9 cellular contexts compared by ENCODE assay signal in the genomic region with DNA sequence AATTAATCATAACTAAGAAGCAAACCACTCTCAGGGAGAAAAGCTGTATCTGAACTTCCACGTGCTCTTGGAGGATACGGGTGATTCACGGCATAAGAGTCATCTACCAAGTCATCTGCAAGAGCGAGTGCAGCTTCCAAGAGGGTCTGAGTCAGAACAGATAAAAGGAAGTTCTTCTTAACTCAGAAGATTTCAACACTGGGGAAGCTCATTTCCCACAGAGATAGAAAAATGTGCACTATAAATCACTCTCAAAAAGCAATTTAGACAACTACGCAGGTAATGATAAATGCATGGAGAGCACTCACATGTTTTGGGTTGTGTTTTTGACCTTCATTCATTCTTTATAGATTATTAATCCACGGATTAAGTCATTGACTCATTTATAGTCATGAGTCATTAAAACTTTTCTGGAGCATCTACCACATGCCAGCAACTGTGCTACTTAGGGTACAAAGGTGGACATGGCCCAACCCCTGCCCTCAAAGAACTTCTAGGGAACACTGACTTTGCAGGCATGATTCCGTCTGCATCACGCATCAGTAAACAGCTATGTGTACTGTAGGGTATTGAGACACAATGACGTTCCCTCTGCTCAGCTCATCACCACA. TPM values are rescaled to one million over a fixed set of nuclear protein-coding genes. Genes with fewer than 3 reads are reported as not detected.
DNase-seq lines count a peak whose midpoint lies in the region; ATAC-seq and TF ChIP-seq lines count a peak whose summit lies in the region.
"Had no signal": no experiment of that assay in that cellular context is flagged by ENCODE, and none has a peak within 500 bp of the region (broad histone marks: within the 10 kb centered on the region; RNA-seq: fewer than 3 reads in every experiment).

No MANE protein-coding gene starts in this region.

- no peak for TF ChIP-seq CTCF in upper lobe of left lung (IDR thresholded peaks at IDR 0.05)
- TF ChIP-seq CTCF in GM20000 (IDR thresholded peaks at IDR 0.05; ENCODE audit: extremely low read depth, missing control alignments) = no peak

- peak in 1 of 4 donors; percentile 11 for TF ChIP-seq EP300 in upper lobe of left lung (IDR thresholded peaks at IDR 0.05)

- H3K27me3 ChIP-seq in upper lobe of left lung = no peaks in the 10 kb centered on the region

- no peak for TF ChIP-seq POLR2A in upper lobe of left lung (IDR thresholded peaks at IDR 0.05)

- WGBS in upper lobe of left lung, 2 donors = 50 to 73% methylated on average over 9 of the region's 9 CpGs

- peaks cover 0 to 16% (median 9%) of the 10 kb centered on the region in 4 donors for H3K4me1 ChIP-seq in upper lobe of left lung

- peaks cover 6% of the 10 kb centered on the region for H3K27me3 Mint-ChIP-seq in T-helper 2 cell treated with Interferon-gamma antibody and Interleukin-4, amounts not matched to agents 5 μg/mL and 100 μg/mL, for 36 hours (ENCODE audit: low read depth)
- H3K27me3 Mint-ChIP-seq: activated B cell treated with CpG ODN at 0.5 μM for 24 hours had no signal

- H3K36me3 ChIP-seq in upper lobe of left lung = peaks cover 0 to 3% (median 0%) of the 10 kb centered on the region in 4 donors

- ATAC-seq in upper lobe of left lung (ENCODE audit: low FRiP score in 2 of 2) = peak; percentile 87 to 96
- no peak for ATAC-seq in HG02623 (IDR thresholded peaks at IDR 0.05; ENCODE audit: unreplicated experiment)

- peak overlapping the region; percentile 69 to 81 (median 74) for H3K27ac ChIP-seq in upper lobe of left lung

- no peak overlapping the region for H3K4me3 Mint-ChIP-seq in T-helper 2 cell treated with Interferon-gamma antibody and Interleukin-4, amounts not matched to agents 5 μg/mL and 100 μg/mL, for 36 hours
- H3K4me3 Mint-ChIP-seq: activated B cell treated with CpG ODN at 0.5 μM for 24 hours had no signal

- H3K4me3 ChIP-seq in upper lobe of left lung = no peak overlapping the region

- peak; percentile 27 for DNase-seq in stimulated activated CD4-positive, alpha-beta T cell treated with anti-CD3 and anti-CD28 coated beads, Interleukin-15, amount 100 ng/mL, for 24 hours
- DNase-seq in stimulated activated CD4-positive, alpha-beta T cell treated with anti-CD3 and anti-CD28 coated beads, Interleukin-4, amount 100 ng/mL, for 1 hour = no peak
- DNase-seq in T-helper 2 cell treated with Interferon-gamma antibody and Interleukin-4, amounts not matched to agents 5 μg/mL and 100 μg/mL, for 36 hours (ENCODE audit: low spot score) = peak; percentile 37
- DNase-seq in glomerular endothelial cell (ENCODE audit: extremely low read depth, low read depth, low spot score) (peak; percentile 20), upper lobe of left lung (peak in 1 of 2 donors; percentile 75), NCI-H524 (lab: John Stamatoyannopoulos, UW) (no peak), GM20000 (ENCODE audit: low spot score) (no peak)
- DNase-seq: activated B cell treated with CpG ODN at 0.5 μM for 24 hours had no signal

- H3K4me1 Mint-ChIP-seq in T-helper 2 cell treated with Interferon-gamma antibody and Interleukin-4, amounts not matched to agents 5 μg/mL and 100 μg/mL, for 36 hours (ENCODE audit: low read depth) = peaks cover 4% of the 10 kb centered on the region
- H3K4me1 Mint-ChIP-seq: activated B cell treated with CpG ODN at 0.5 μM for 24 hours had no signal

- H3K36me3 Mint-ChIP-seq in T-helper 2 cell treated with Interferon-gamma antibody and Interleukin-4, amounts not matched to agents 5 μg/mL and 100 μg/mL, for 36 hours (ENCODE audit: low read depth) = no peaks in the 10 kb centered on the region

- H3K27ac Mint-ChIP-seq in T-helper 2 cell treated with Interferon-gamma antibody and Interleukin-4, amounts not matched to agents 5 μg/mL and 100 μg/mL, for 36 hours = no peak overlapping the region
- H3K27ac Mint-ChIP-seq: activated B cell treated with CpG ODN at 0.5 μM for 24 hours had no signal

- no peaks in the 10 kb centered on the region for H3K9me3 Mint-ChIP-seq in T-helper 2 cell treated with Interferon-gamma antibody and Interleukin-4, amounts not matched to agents 5 μg/mL and 100 μg/mL, for 36 hours
- H3K9me3 Mint-ChIP-seq: activated B cell treated with CpG ODN at 0.5 μM for 24 hours had no signal

- H3K9me3 ChIP-seq in upper lobe of left lung = no peaks in the 10 kb centered on the region

RNA-seq across cellular contexts. Expression of gene KCNJ15, which starts 20.8 kb away (rescaled TPM):
- total RNA-seq in glomerular endothelial cell (3.0 and 16.7 TPM in 2 replicates), upper lobe of left lung (10 to 100 TPM; 17.9 to 93.0 (median 48.6) TPM)
- total RNA-seq: activated B cell treated with CpG ODN at 0.5 μM for 24 hours had no signal

Comparison
In these comparisons a context has a peak if more than half of its experiments do, and no peak if none do; other contexts are left out.
1. DNase-seq: peak in stimulated activated CD4-positive, alpha-beta T cell treated with anti-CD3 and anti-CD28 coated beads, Interleukin-15, amount 100 ng/mL, for 24 hours (single experiment), T-helper 2 cell treated with Interferon-gamma antibody and Interleukin-4, amounts not matched to agents 5 μg/mL and 100 μg/mL, for 36 hours (single experiment) and glomerular endothelial cell (single experiment); none in stimulated activated CD4-positive, alpha-beta T cell treated with anti-CD3 and anti-CD28 coated beads, Interleukin-4, amount 100 ng/mL, for 1 hour (single experiment), NCI-H524 (0 of 2) and GM20000 (single experiment).